ENCODE assay signal across 9 cellular contexts in genomic region chr3:61562810-61563613, GRCh38. TPM values are rescaled to one million over a fixed set of nuclear protein-coding genes. Genes with fewer than 3 reads are reported as not detected.
DNase-seq lines count a peak whose midpoint lies in the region; ATAC-seq and TF ChIP-seq lines count a peak whose summit lies in the region.
"Had no signal": no experiment of that assay in that cellular context is flagged by ENCODE, and none has a peak within 500 bp of the region (broad histone marks: within the 10 kb centered on the region; RNA-seq: fewer than 3 reads in every experiment).

No MANE protein-coding gene starts in this region.

- TF ChIP-seq POLR2A in suprapubic skin (IDR thresholded peaks at IDR 0.05), result no peak

- ATAC-seq in left colon, result peak; percentile 6
- no peak for ATAC-seq in HG02970 (IDR thresholded peaks at IDR 0.05; ENCODE audit: low FRiP score, unreplicated experiment)
- ATAC-seq in PC-3, result no peak

- no peaks in the 10 kb centered on the region for H3K79me2 ChIP-seq in PC-3 (ENCODE audit: low read length)

- H3K9me3 ChIP-seq in suprapubic skin, result peaks cover 4% of the 10 kb centered on the region
- H3K9me3 ChIP-seq in PC-3 (ENCODE audit: low read length), result no peaks in the 10 kb centered on the region

- peaks cover 5% of the 10 kb centered on the region for H3K36me3 Mint-ChIP-seq in MCF 10A (ENCODE audit: insufficient read depth, unreplicated experiment)

- peaks cover 24% of the 10 kb centered on the region for H3K4me1 Mint-ChIP-seq in MCF 10A (ENCODE audit: insufficient read depth, unreplicated experiment)
- H3K4me1 Mint-ChIP-seq: central memory CD8-positive, alpha-beta T cell had no signal

- no TSS peak for BruUV-seq in MCF 10A (replicated peaks; lab: Mats Ljungman, UMichigan)
- BruUV-seq in PC-3 (replicated peaks; lab: Mats Ljungman, UMichigan), result no TSS peak

- intact Hi-C loops in MCF 10A (cut with micrococcal nuclease), result loop anchor here (5.0 to 10.0 kb wide), 5 partner anchors 124 to 489 kb away; no protein-coding TSS in a partner anchor
- intact Hi-C loops in left colon (cut with DNase I, micrococcal nuclease), result loop anchor here in 1 of 2 donors (10.0 kb wide), 3 partner anchors 262 to 622 kb away; no protein-coding TSS in a partner anchor
- intact Hi-C loops in PC-3 (cut with micrococcal nuclease), result no loop called here

- H3K4me3 Mint-ChIP-seq in MCF 10A (ENCODE audit: unreplicated experiment), result peak overlapping the region; percentile 91
- H3K4me3 Mint-ChIP-seq: central memory CD8-positive, alpha-beta T cell had no signal

- H3K36me3 ChIP-seq in suprapubic skin (no peaks in the 10 kb centered on the region), PC-3 (ENCODE audit: low read depth, low read length) (no peaks in the 10 kb centered on the region)

- DNase-seq in AG04449 (ENCODE audit: low read depth, low spot score) (no peak), HFF-Myc (ENCODE audit: extremely low read depth, low read depth) (no peak), MCF 10A (ENCODE audit: unreplicated experiment) (peak; percentile 51), left colon (peak; percentile 27 to 42), suprapubic skin (ENCODE audit: low spot score in 2 of 2) (peak in 1 of 2 donors; percentile 64), PC-3 (no peak), pons (ENCODE audit: low spot score) (no peak)

- H3K9ac ChIP-seq in PC-3 (ENCODE audit: low read length), result no peak overlapping the region

- POLR2A ChIA-PET in AG04449 (lab: Yijun Ruan, JAX) (no interaction called here), MCF 10A (lab: Yijun Ruan, JAX) (interaction anchor here (0.6 to 6.1 kb wide), 6 partner anchors 10 to 431 kb away, joined by 3 to 76 read pairs (median 6); no protein-coding TSS in a partner anchor), PC-3 (lab: Charles Lee; ENCODE audit: unreplicated experiment) (no interaction called here)

- H3K9me3 Mint-ChIP-seq in MCF 10A (ENCODE audit: unreplicated experiment), result no peaks in the 10 kb centered on the region
- H3K9me3 Mint-ChIP-seq: central memory CD8-positive, alpha-beta T cell had no signal

- H3F3A ChIP-seq in PC-3 (ENCODE audit: low read length, unreplicated experiment), result no peaks in the 10 kb centered on the region

- TF ChIP-seq CTCF in AG04449 (IDR thresholded peaks at IDR 0.05; ENCODE audit: insufficient read depth, low read length, missing control alignments) (no peak), HFF-Myc (IDR thresholded peaks at IDR 0.05; ENCODE audit: low read depth, low read length, missing control alignments) (no peak), MCF 10A (IDR thresholded peaks at IDR 0.05; ENCODE audit: unreplicated experiment) (no peak), suprapubic skin (IDR thresholded peaks at IDR 0.05) (no peak), PC-3 (conservative IDR thresholded peaks at IDR 0.05; ENCODE audit: low read depth, low read length) (no peak)

- H3K27me3 ChIP-seq in suprapubic skin (peaks cover 25% of the 10 kb centered on the region), PC-3 (ENCODE audit: low read length) (peaks cover 74% of the 10 kb centered on the region)

- no peaks in the 10 kb centered on the region for H3K27me3 Mint-ChIP-seq in MCF 10A (ENCODE audit: insufficient read depth, unreplicated experiment)

- H3K27ac ChIP-seq in suprapubic skin, result peak overlapping the region; percentile 97
- no peak overlapping the region for H3K27ac ChIP-seq in PC-3 (ENCODE audit: low read length)

- H3K27ac Mint-ChIP-seq in MCF 10A (ENCODE audit: low read depth, unreplicated experiment), result peak overlapping the region; percentile 94

- no peak for TF ChIP-seq EP300 in suprapubic skin (IDR thresholded peaks at IDR 0.05)

- H3K4me1 ChIP-seq in suprapubic skin, result peaks cover 14% of the 10 kb centered on the region
- peaks cover 2% of the 10 kb centered on the region; the same call in 1 of the 2 replicates for H3K4me1 ChIP-seq in PC-3 (ENCODE audit: insufficient read depth, low read length)

- H2AFZ ChIP-seq in PC-3 (ENCODE audit: low read length), result no peak overlapping the region

- H4K20me1 ChIP-seq in PC-3 (ENCODE audit: low read length), result no peaks in the 10 kb centered on the region

- WGBS in suprapubic skin, result 0% methylated on average over 20 of the region's 54 CpGs

- CTCF ChIA-PET in AG04449 (lab: Yijun Ruan, JAX) (interaction anchor here (0.8 to 4.7 kb wide), 10 partner anchors 10 to 638 kb away, joined by 3 to 66 read pairs (median 5); no protein-coding TSS in a partner anchor), MCF 10A (lab: Yijun Ruan, JAX) (interaction anchor here (1.7 to 2.8 kb wide), 2 partner anchors 623 to 625 kb away, joined by 4 to 7 read pairs; no protein-coding TSS in a partner anchor), PC-3 (lab: Charles Lee) (no interaction called here)

- H3K4me3 ChIP-seq in AG04449 (ENCODE audit: low read depth, low read length), result peak overlapping the region; percentile 78
- peak overlapping the region; percentile 91 for H3K4me3 ChIP-seq in HFF-Myc (replicated peaks; ENCODE audit: low read depth, low read length)
- H3K4me3 ChIP-seq in suprapubic skin, result peak overlapping the region; percentile 84
- H3K4me3 ChIP-seq in PC-3 (ENCODE audit: low read length), result no peak overlapping the region

- no peak overlapping the region for H3K4me2 ChIP-seq in PC-3 (ENCODE audit: low read length)

- H3K9me2 ChIP-seq in PC-3 (replicated peaks; ENCODE audit: low read length), result no peaks in the 10 kb centered on the region

RNA-seq across cellular contexts. Expression of gene PTPRG, which starts 1.6 kb away (rescaled TPM):
- total RNA-seq in MCF 10A (2022) (47.9 and 54.5 TPM in 2 replicates), left colon (10 to 100 TPM; 26.0 to 33.4 TPM), suprapubic skin (10 to 100 TPM; 11.0 to 18.5 (median 14.9) TPM), PC-3 (2014; rRNA removed) (0.29 and 0.73 TPM in 2 replicates)

Comparison
In these comparisons a context has a peak if more than half of its experiments do, and no peak if none do; other contexts are left out.
1. DNase-seq: peak in MCF 10A (single experiment) and left colon (2 of 2); none in AG04449 (single experiment), HFF-Myc (single experiment), PC-3 (single experiment) and pons (single experiment).